8 cellular contexts compared by ENCODE assay signal in the genomic region with DNA sequence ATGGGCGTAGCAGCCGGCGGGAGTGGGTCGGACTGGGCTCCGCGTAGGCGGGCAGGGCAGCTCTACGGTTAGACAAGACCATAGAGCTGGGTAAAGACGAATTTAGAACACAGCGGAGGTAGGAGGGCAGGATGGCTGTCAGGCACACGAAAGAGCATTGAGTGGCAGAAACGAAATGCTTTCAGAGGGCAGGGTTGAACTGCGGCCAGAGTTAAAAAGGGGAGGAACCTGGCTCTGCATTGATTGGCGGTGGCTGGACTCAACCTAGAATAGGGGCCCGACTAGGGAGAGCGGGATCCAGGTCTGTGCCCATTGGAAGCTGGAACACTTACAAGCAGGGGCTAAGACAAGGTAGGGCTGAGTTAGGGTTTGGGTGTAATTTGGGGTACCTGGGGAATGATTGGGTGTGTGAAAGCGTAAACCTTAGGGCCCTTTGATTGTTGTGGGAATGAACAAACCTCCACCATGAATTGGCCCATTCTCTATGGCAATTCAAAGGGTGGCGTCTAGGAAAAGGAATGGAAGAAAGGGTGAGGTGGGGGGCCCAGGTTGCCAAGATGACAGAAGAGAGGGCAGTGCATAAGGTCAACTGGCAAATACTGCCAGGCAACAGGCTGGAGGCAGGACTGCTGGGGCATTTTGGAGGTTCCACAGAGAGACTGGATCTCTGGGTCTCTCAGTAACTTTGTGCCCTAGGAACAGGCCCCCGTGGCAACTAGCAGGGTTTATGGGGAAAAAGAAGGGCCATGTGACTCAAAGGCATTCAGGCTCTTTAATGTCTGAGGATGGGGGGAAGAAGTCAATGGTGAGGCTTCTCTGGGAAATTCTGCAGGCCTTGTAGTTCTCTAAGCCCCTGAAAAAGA. TPM values are rescaled to one million over a fixed set of nuclear protein-coding genes. Genes with fewer than 3 reads are reported as not detected.
DNase-seq lines count a peak whose midpoint lies in the region; ATAC-seq and TF ChIP-seq lines count a peak whose summit lies in the region.

No MANE protein-coding gene starts in this region.

- H3K9ac ChIP-seq in HUES48 (ENCODE audit: low read depth, low read length): no peak overlapping the region; the same call in 1 of the 2 replicates

- TF ChIP-seq CTCF in AG10803 (conservative IDR thresholded peaks at IDR 0.05; ENCODE audit: low read length) (no peak), chondrocyte (IDR thresholded peaks at IDR 0.05) (no peak)

- peak overlapping the region; percentile 78 for H3K27ac ChIP-seq in HUES48 (ENCODE audit: low read depth, low read length)

- peak overlapping the region; percentile 96 for H3K27ac Mint-ChIP-seq in chondrocyte (ENCODE audit: unreplicated experiment)
- H3K27ac Mint-ChIP-seq in naive B cell: peak overlapping the region; percentile 86 to 97 (median 94)

- H3K4me1 ChIP-seq in HUES48 (ENCODE audit: control insufficient read depth, insufficient read depth, low read length): no peaks in the 10 kb centered on the region; the same call in 1 of the 2 replicates

- H3K9me3 Mint-ChIP-seq in chondrocyte (ENCODE audit: low read depth): peaks cover 3% of the 10 kb centered on the region
- no peaks in the 10 kb centered on the region for H3K9me3 Mint-ChIP-seq in naive B cell

- H3K36me3 Mint-ChIP-seq in chondrocyte (ENCODE audit: low read depth) (peaks cover 3% of the 10 kb centered on the region), naive B cell (peaks cover 4 to 10% of the 10 kb centered on the region in 2 donors)

- H3K4me1 Mint-ChIP-seq in chondrocyte (ENCODE audit: low read depth) (peaks cover 25% of the 10 kb centered on the region), naive B cell (peaks cover 24 to 42% (median 25%) of the 10 kb centered on the region in 3 donors)

- H3K27me3 Mint-ChIP-seq in chondrocyte (ENCODE audit: low read depth): no peaks in the 10 kb centered on the region
- H3K27me3 Mint-ChIP-seq in naive B cell: no peaks in the 10 kb centered on the region

- H3K36me3 ChIP-seq in HUES48 (ENCODE audit: control insufficient read depth, insufficient read depth, low read length): peaks cover 35% of the 10 kb centered on the region

- DNase-seq in AG10803 (ENCODE audit: low read depth) (no peak), chondrocyte (ENCODE audit: low spot score) (no peak), naive B cell (no peak), NCI-H748 treated with DMSO at 0.1 percent for 48 hours (lab: John Stamatoyannopoulos, UW) (no peak), DMS53 treated with DMSO at 0.1 percent for 48 hours (lab: John Stamatoyannopoulos, UW; ENCODE audit: unreplicated experiment) (no peak), NCI-H226 (no peak), kidney tubule cell (ENCODE audit: low spot score) (no peak)

- peaks cover 37% of the 10 kb centered on the region for H3K9me3 ChIP-seq in HUES48 (ENCODE audit: control insufficient read depth, insufficient read depth, low read length)

- peak overlapping the region; percentile 45 for H3K4me3 ChIP-seq in AG10803 (ENCODE audit: low read length)
- peak overlapping the region; percentile 68 for H3K4me3 ChIP-seq in HUES48 (ENCODE audit: low read depth, low read length)

- H3K4me3 Mint-ChIP-seq in chondrocyte (ENCODE audit: unreplicated experiment) (peak overlapping the region; percentile 78), naive B cell (peak overlapping the region; percentile 84 to 97 (median 93))

- ATAC-seq in naive B cell (ENCODE audit: low read depth in 2 of 2): no peak

- no peaks in the 10 kb centered on the region for H3K27me3 ChIP-seq in HUES48 (ENCODE audit: control insufficient read depth, insufficient read depth, low read length)

RNA-seq across cellular contexts. Expression of a gene that starts 0.9 kb away (rescaled TPM):
- 32.6 to 37.9 TPM (median 34.7 TPM) in 3 replicates for total RNA-seq in chondrocyte
- polyA plus RNA-seq in naive B cell (ENCODE audit: low read depth in 6 of 6): 10 to 100 TPM; 14.0 to 23.7 (median 16.8) TPM

RNA-seq across cellular contexts. Expression of a gene that starts 7.7 kb away (rescaled TPM):
- 72.7 to 79.4 TPM (median 75.6 TPM) in 3 replicates for total RNA-seq in chondrocyte
- 100 to 1,000 TPM; 281 to 349 (median 329) TPM for polyA plus RNA-seq in naive B cell (ENCODE audit: low read depth in 6 of 6)

RNA-seq across cellular contexts. Expression of a gene that starts 21.5 kb away (rescaled TPM):
- total RNA-seq in chondrocyte: 0.60 to 0.87 TPM (median 0.77 TPM) in 3 replicates
- polyA plus RNA-seq in naive B cell (ENCODE audit: low read depth in 6 of 6): 1 to 10 TPM in 3 of 6 donors, under 1 TPM in 2, not detected in 1; 0.70 to 1.7 (median 1.4) TPM

RNA-seq across cellular contexts. Expression of a gene that starts 31.6 kb away (rescaled TPM):
- total RNA-seq in chondrocyte: 2.6 to 5.9 TPM (median 3.7 TPM) in 3 replicates
- not detected for polyA plus RNA-seq in naive B cell (ENCODE audit: low read depth in 6 of 6)
